1 cellular context compared by ENCODE assay signal in genomic region chr11:119470316-119471266, GRCh38.
A peak's percentile ranks its signal among the peaks of the same experiment; 100 is the strongest.
TF ChIP-seq lines count a peak whose summit lies in the region.

No MANE protein-coding gene starts in this region.

TF ChIP-seq in SK-N-SH, 30 proteins besides CTCF, POLR2A, EP300 and RAD21 (continued from another document):
- peak; percentile 80 for TF ChIP-seq MAX (IDR thresholded peaks at IDR 0.05; ENCODE audit: low read depth)
